ENCODE assay signal across 13 cellular contexts in genomic region chr3:47791193-47791855, GRCh38. TPM values are rescaled to one million over a fixed set of nuclear protein-coding genes. Genes with fewer than 3 reads are reported as not detected.
DNase-seq lines count a peak whose midpoint lies in the region; ATAC-seq and TF ChIP-seq lines count a peak whose summit lies in the region.
"Had no signal": no experiment of that assay in that cellular context is flagged by ENCODE, and none has a peak within 500 bp of the region (broad histone marks: within the 10 kb centered on the region; RNA-seq: fewer than 3 reads in every experiment).

No MANE protein-coding gene starts in this region.

- H3K9me2 ChIP-seq in GM23248 (ENCODE audit: insufficient read depth): no peaks in the 10 kb centered on the region

- no peak overlapping the region for H3K4me2 ChIP-seq in GM23248 (ENCODE audit: unreplicated experiment)

- no peaks in the 10 kb centered on the region for H3F3A ChIP-seq in GM23248 (ENCODE audit: insufficient read depth)

- H2AFZ ChIP-seq in GM23248: no peak overlapping the region

- no peaks in the 10 kb centered on the region for H4K20me1 ChIP-seq in GM23248 (ENCODE audit: insufficient read depth)

- intact Hi-C loops in A673 (cut with micrococcal nuclease; ENCODE audit: unreplicated experiment): no loop called here
- intact Hi-C loops in Right ventricle myocardium inferior (cut with DNase I): no loop called here

- no TSS peak for BruUV-seq in A673 (replicated peaks; lab: Mats Ljungman, UMichigan)

- H3K4me1 ChIP-seq in A673 (ENCODE audit: insufficient read depth, low read length, poor library complexity, severe bottlenecking) (no peaks in the 10 kb centered on the region), GM23248 (ENCODE audit: insufficient read depth) (no peaks in the 10 kb centered on the region)
- H3K4me1 ChIP-seq: Caco-2 had no signal

- no peak for TF ChIP-seq CTCF in A673 (conservative IDR thresholded peaks at IDR 0.05; ENCODE audit: low read depth, low read length)
- no peak for TF ChIP-seq CTCF in GM10248 (IDR thresholded peaks at IDR 0.05; ENCODE audit: control extremely low read depth, extremely low read depth, low read depth, missing control alignments)

- no peak for ATAC-seq in Right ventricle myocardium inferior

- no peak overlapping the region for H3K4me3 ChIP-seq in A673 (ENCODE audit: low read depth, low read length, poor library complexity, severe bottlenecking)
- no peak overlapping the region for H3K4me3 ChIP-seq in H7 (ENCODE audit: insufficient read depth, low read depth, low read length)
- H3K4me3 ChIP-seq in GM23248: no peak overlapping the region

- H3K36me3 ChIP-seq in A673 (ENCODE audit: insufficient read depth, low read length, poor library complexity, severe bottlenecking) (no peaks in the 10 kb centered on the region), H7 (replicated peaks; ENCODE audit: control insufficient read depth, insufficient read depth, low read length) (no peaks in the 10 kb centered on the region), GM23248 (ENCODE audit: low read depth) (no peaks in the 10 kb centered on the region)

- no peak overlapping the region for H3K9ac ChIP-seq in GM23248

- POLR2A ChIA-PET in A673 (lab: Charles Lee; ENCODE audit: low non-redundant PET) (no interaction called here), GM10248 (lab: Yijun Ruan, JAX) (no interaction called here)

- H3K27ac ChIP-seq in A673 (ENCODE audit: low read depth, low read length, poor library complexity, severe bottlenecking): no peak overlapping the region
- no peak overlapping the region for H3K27ac ChIP-seq in GM23248

- no peaks in the 10 kb centered on the region for H3K9me3 ChIP-seq in A673 (ENCODE audit: low read depth, low read length, poor library complexity, severe bottlenecking)
- no peaks in the 10 kb centered on the region for H3K9me3 ChIP-seq in GM23248 (ENCODE audit: low read depth)
- H3K9me3 ChIP-seq: Caco-2 had no signal

- H3K27me3 ChIP-seq in A673 (replicated peaks; ENCODE audit: insufficient read depth, low read depth, low read length, poor library complexity) (no peaks in the 10 kb centered on the region), H7 (ENCODE audit: control insufficient read depth, insufficient read depth, low read length) (no peaks in the 10 kb centered on the region), GM23248 (replicated peaks; ENCODE audit: insufficient read depth) (no peaks in the 10 kb centered on the region)

- DNase-seq in A673 (ENCODE audit: low spot score) (peak; percentile 33), DMS79 treated with DMSO at 0.1 percent for 48 hours (lab: John Stamatoyannopoulos, UW) (peak; percentile 10), RPMI7951 (ENCODE audit: low read depth) (peak; percentile 90), foreskin melanocyte (peak; percentile 74), Right ventricle myocardium inferior (ENCODE audit: missing footprints) (no peak), GM10248 (ENCODE audit: extremely low spot score) (no peak), H7 (no peak), GM23248 (no peak)
- DNase-seq: Caco-2, Kasumi-1, NCI-H1105 treated with DMSO at 0.1 percent for 48 hours, NCI-H1694 treated with DMSO at 0.1 percent for 48 hours, NCI-H526 treated with DMSO at 0.1 percent for 48 hours had no signal

- no peaks in the 10 kb centered on the region for H3K79me2 ChIP-seq in GM23248 (ENCODE audit: insufficient read depth)

- CTCF ChIA-PET in A673 (lab: Charles Lee): no interaction called here
- CTCF ChIA-PET in GM10248 (lab: Yijun Ruan, JAX): interaction anchor here (5.5 kb wide), 1 partner anchor 269 kb away, joined by 56 read pairs; no protein-coding TSS in a partner anchor

- WGBS in GM23248 (ENCODE audit: low coverage in 1 of 2, low lambda C conversion rate in 2 of 2, missing lambda C conversion rate in 2 of 2), 2 experiments: 89% methylated on average over 16 of the region's 16 CpGs

- in situ Hi-C loops in GM23248 (cut with MboI): loop anchor here (10.0 kb wide), 1 partner anchor 267 kb away; no protein-coding TSS in a partner anchor

RNA-seq across cellular contexts. Expression of gene SMARCC1, which starts 9.6 kb away (rescaled TPM):
- total RNA-seq in A673 (2021) (126 and 129 TPM in 2 replicates), Right ventricle myocardium inferior (29.1 TPM)
- 35.6 and 38.7 TPM in 2 replicates for total RNA-seq in RPMI7951 (2014; rRNA removed; shearing (Covaris generic))
- 81.0 and 111 TPM in 2 replicates for total RNA-seq in H7 (2014; rRNA removed; shearing (Covaris generic))
- total RNA-seq in GM23248 (2014; rRNA removed; shearing (Covaris generic)): 29.5 and 31.5 TPM in 2 replicates
- 40.9 and 43.4 TPM in 2 replicates for polyA plus RNA-seq in GM23248 (2016; fragmentation: Nextera tagmentation; extraction: Ambion mirVana)

RNA-seq across cellular contexts. Expression of gene DHX30, which starts 11.6 kb away (rescaled TPM):
- total RNA-seq in A673 (2021) (80.2 and 84.5 TPM in 2 replicates), Right ventricle myocardium inferior (47.2 TPM)
- 57.2 and 58.3 TPM in 2 replicates for total RNA-seq in RPMI7951 (2014; rRNA removed; shearing (Covaris generic))
- 132 and 134 TPM in 2 replicates for total RNA-seq in H7 (2014; rRNA removed; shearing (Covaris generic))
- total RNA-seq in GM23248 (2014; rRNA removed; shearing (Covaris generic)): 65.8 and 70.3 TPM in 2 replicates
- 42.9 and 44.1 TPM in 2 replicates for polyA plus RNA-seq in GM23248 (2016; fragmentation: Nextera tagmentation; extraction: Ambion mirVana)

Comparison
In these comparisons a context has a peak if more than half of its experiments do, and no peak if none do; other contexts are left out.
1. DNase-seq: peak in A673 (single experiment), DMS79 treated with DMSO at 0.1 percent for 48 hours (single experiment), RPMI7951 (single experiment) and foreskin melanocyte (single experiment); none in Right ventricle myocardium inferior (single experiment), GM10248 (single experiment), H7 (single experiment) and GM23248 (single experiment).